In genomic region chr16:8614435-8615029, GRCh38 we compare ENCODE assay signal across 22 cellular contexts. TPM values are rescaled to one million over a fixed set of nuclear protein-coding genes. Genes with fewer than 3 reads are reported as not detected.
A peak's percentile ranks its signal among the peaks of the same experiment; 100 is the strongest.
DNase-seq lines count a peak whose midpoint lies in the region; ATAC-seq, FAIRE-seq and TF ChIP-seq lines count a peak whose summit lies in the region.
"Had no signal": no experiment of that assay in that cellular context is flagged by ENCODE, and none has a peak within 500 bp of the region (broad histone marks: within the 10 kb centered on the region; RNA-seq: fewer than 3 reads in every experiment).

No MANE protein-coding gene starts in this region.

- H3K9me2 ChIP-seq in Karpas-422 (replicated peaks; ENCODE audit: insufficient read depth, low read length): no peaks in the 10 kb centered on the region

- no peaks in the 10 kb centered on the region for H3K79me2 ChIP-seq in HepG2 (ENCODE audit: insufficient read depth, low read length)
- no peaks in the 10 kb centered on the region for H3K79me2 ChIP-seq in Karpas-422 (ENCODE audit: low read length)

- CTCF ChIA-PET in HepG2 (lab: Yijun Ruan, JAX; ENCODE audit: low intra/inter-chr PET ratio, low total read pairs): no interaction called here

- H4K20me1 ChIP-seq in HepG2 (ENCODE audit: insufficient read depth, low read length) (no peaks in the 10 kb centered on the region), Karpas-422 (ENCODE audit: insufficient read depth, low read depth, low read length) (no peaks in the 10 kb centered on the region)

- no peak overlapping the region for H3K9ac ChIP-seq in HepG2 (ENCODE audit: insufficient read depth, low read depth, low read length)
- no peak overlapping the region for H3K9ac ChIP-seq in Karpas-422 (ENCODE audit: low read length)

- in situ Hi-C loops in HepG2 (cut with HindIII; ENCODE audit: extremely low pct_ligation_motif_present, low pct_unique_long_range_greater_than_20kb): no loop called here

- no peak for TF ChIP-seq POLR2A in HepG2 (IDR thresholded peaks at IDR 0.05; ENCODE audit: insufficient read depth in 1 of 2, low read depth in 2 of 2, low read length in 2 of 2)
- no peak for TF ChIP-seq POLR2A in right lobe of liver (IDR thresholded peaks at IDR 0.05)

- BruUV-seq in HepG2 (replicated peaks; lab: Mats Ljungman, UMichigan): no TSS peak

- H3K4me2 ChIP-seq in HepG2 (ENCODE audit: low read depth, low read length): no peak overlapping the region
- no peak overlapping the region for H3K4me2 ChIP-seq in Karpas-422 (ENCODE audit: low read depth, low read length, poor library complexity, severe bottlenecking)

- WGBS in HepG2 (ENCODE audit: low lambda C conversion rate): 8% methylated on average over 9 of the region's 9 CpGs
- WGBS in right lobe of liver (ENCODE audit: insufficient coverage, low coverage, low lambda C conversion rate, missing lambda C conversion rate): 47% methylated on average over 9 of the region's 9 CpGs

- DNase-seq in HepG2 (ENCODE audit: low spot score) (no peak), right lobe of liver (no peak), Karpas-422 (peak; percentile 50), kidney tubule cell (ENCODE audit: low spot score) (peak; percentile 65), cardiac septum (ENCODE audit: low spot score) (no peak), foreskin keratinocyte (no peak)
- DNase-seq: 8988T; C1 segment of cervical spinal cord; Calu3; CD4-positive, CD25-positive, alpha-beta regulatory T cell; DMS79 treated with DMSO at 0.1 percent for 48 hours; GF-D8; KG1 had no signal

- FAIRE-seq in HepG2 (lab: Jason Lieb, UNC): peak; percentile 39
- FAIRE-seq: GM12878, GM19239 had no signal

- peaks cover 12% of the 10 kb centered on the region for H3K4me1 ChIP-seq in HepG2 (ENCODE audit: insufficient read depth, low read length)
- H3K4me1 ChIP-seq in right lobe of liver: no peaks in the 10 kb centered on the region
- peaks cover 17% of the 10 kb centered on the region for H3K4me1 ChIP-seq in Karpas-422 (ENCODE audit: low read length)
- peaks cover 20% of the 10 kb centered on the region for H3K4me1 ChIP-seq in foreskin keratinocyte
- H3K4me1 ChIP-seq: HAP-1 had no signal

- H3K9me3 ChIP-seq in HepG2 (ENCODE audit: low read length) (no peaks in the 10 kb centered on the region), right lobe of liver (no peaks in the 10 kb centered on the region), Karpas-422 (ENCODE audit: low read length) (no peaks in the 10 kb centered on the region)
- H3K9me3 ChIP-seq: HAP-1 had no signal

- no peak for ATAC-seq in HepG2
- no peak for ATAC-seq in right lobe of liver
- no peak for ATAC-seq in foreskin keratinocyte
- ATAC-seq in HG03442 (IDR thresholded peaks at IDR 0.05; ENCODE audit: unreplicated experiment): no peak
- ATAC-seq: GM12878 had no signal

- no peak overlapping the region for H3K4me3 ChIP-seq in HepG2 (replicated peaks in 1 of 3; ENCODE audit: insufficient read depth in 1 of 3, low read depth in 2 of 3, low read length in 3 of 3)
- no peak overlapping the region for H3K4me3 ChIP-seq in right lobe of liver
- no peak overlapping the region for H3K4me3 ChIP-seq in Karpas-422 (ENCODE audit: low read length)
- H3K4me3 ChIP-seq: GM12878, HAP-1 had no signal

- H3K36me3 ChIP-seq in HepG2 (replicated peaks in 1 of 2; ENCODE audit: control insufficient read depth in 1 of 2, insufficient read depth in 2 of 2, low read length in 2 of 2): no peaks in the 10 kb centered on the region
- H3K36me3 ChIP-seq in right lobe of liver: no peaks in the 10 kb centered on the region
- H3K36me3 ChIP-seq in Karpas-422 (ENCODE audit: insufficient read depth, low read length): no peaks in the 10 kb centered on the region
- H3K36me3 ChIP-seq: HAP-1 had no signal

- peaks cover 4 to 47% of the 10 kb centered on the region in 2 experiments; a peak in 3 of 5 replicates for H3K27me3 ChIP-seq in HepG2 (ENCODE audit: control insufficient read depth in 1 of 2, insufficient read depth in 2 of 2, low read length in 2 of 2)
- H3K27me3 ChIP-seq in right lobe of liver: no peaks in the 10 kb centered on the region
- no peaks in the 10 kb centered on the region for H3K27me3 ChIP-seq in Karpas-422 (ENCODE audit: low read length)
- H3K27me3 ChIP-seq in foreskin keratinocyte: no peaks in the 10 kb centered on the region

- no peak for TF ChIP-seq CTCF in HepG2 (CRISPR knock-in tag; IDR thresholded peaks at IDR 0.05)
- no peak for TF ChIP-seq CTCF in right lobe of liver (IDR thresholded peaks at IDR 0.05)
- no peak for TF ChIP-seq CTCF in foreskin keratinocyte (conservative IDR thresholded peaks at IDR 0.05)

- H3K27ac ChIP-seq in HepG2 (ENCODE audit: extremely low read length, insufficient read depth, low read length): no peak overlapping the region
- no peak overlapping the region for H3K27ac ChIP-seq in right lobe of liver
- H3K27ac ChIP-seq in Karpas-422 (ENCODE audit: low read length): no peak overlapping the region
- H3K27ac ChIP-seq in foreskin keratinocyte: no peak overlapping the region
- H3K27ac ChIP-seq: HL-60 had no signal

- intact Hi-C loops in HepG2 (cut with micrococcal nuclease; ENCODE audit: unreplicated experiment): no loop called here
- intact Hi-C loops in right lobe of liver (cut with DNase I): no loop called here
- intact Hi-C loops in cardiac septum (cut with DNase I): no loop called here

- H2AFZ ChIP-seq in HepG2 (ENCODE audit: low read length) (no peak overlapping the region), Karpas-422 (ENCODE audit: low read length) (no peak overlapping the region)

- POLR2A ChIA-PET in HepG2 (lab: Yijun Ruan, JAX): no interaction called here

- no peak for TF ChIP-seq EP300 in HepG2 (IDR thresholded peaks at IDR 0.05; ENCODE audit: low read depth in 2 of 2, low read length in 2 of 2)
- no peak for TF ChIP-seq EP300 in HepG2 (CRISPR knock-in tag; IDR thresholded peaks at IDR 0.05; ENCODE audit: borderline replicate concordance)

- no peak for TF ChIP-seq RAD21 in HepG2 (CRISPR knock-in tag; IDR thresholded peaks at IDR 0.05)

RNA-seq across cellular contexts. Expression of gene METTL22, which starts 7.0 kb away (rescaled TPM):
- total RNA-seq in HepG2 (2016; rRNA removed; fragmentation: Illumina TruSeq; extraction: Trizol): 23.3 and 36.2 TPM in 2 replicates
- 48.3 and 64.6 TPM in 2 replicates for total RNA-seq in HepG2 (2016; cell fraction: cytosol; rRNA removed; fragmentation: Illumina TruSeq; extraction: Trizol; ENCODE audit: low read depth)
- 19.9 and 37.6 TPM in 2 replicates for total RNA-seq in HepG2 (2016; cell fraction: insoluble cytoplasmic fraction; rRNA removed; fragmentation: Illumina TruSeq; extraction: Trizol)
- 53.5 and 59.9 TPM in 2 replicates for total RNA-seq in HepG2 (2016; cell fraction: membrane; rRNA removed; fragmentation: Illumina TruSeq; extraction: Trizol)
- 55.5 and 57.5 TPM in 2 replicates for total RNA-seq in HepG2 (2016; cell fraction: nucleus; rRNA removed; fragmentation: Illumina TruSeq; extraction: Trizol)
- polyA plus RNA-seq in HepG2 (2011; rRNA removed): 94.8 and 117 TPM in 2 replicates
- polyA plus RNA-seq in HepG2 (2011; cell fraction: cytosol; rRNA removed): 72.4 and 79.6 TPM in 2 replicates
- 323 and 325 TPM in 2 replicates for polyA plus RNA-seq in HepG2 (2011; cell fraction: nucleus; rRNA removed)
- polyA plus RNA-seq in HepG2 (2012): 36.8 and 41.4 TPM in 2 replicates
- 50.0 and 66.7 TPM in 2 replicates for polyA plus RNA-seq in HepG2 (2016; cell fraction: cytosol; fragmentation: Illumina TruSeq; extraction: Trizol; ENCODE audit: low read depth)
- polyA plus RNA-seq in HepG2 (2016; cell fraction: insoluble cytoplasmic fraction; fragmentation: Illumina TruSeq; extraction: Trizol; ENCODE audit: low read depth): 23.8 and 27.8 TPM in 2 replicates
- 50.2 and 62.5 TPM in 2 replicates for polyA plus RNA-seq in HepG2 (2016; cell fraction: membrane; fragmentation: Illumina TruSeq; extraction: Trizol; ENCODE audit: low read depth)
- polyA plus RNA-seq in HepG2 (2016; cell fraction: nucleus; fragmentation: Illumina TruSeq; extraction: Trizol; ENCODE audit: insufficient read depth, low read depth): 84.6 and 91.3 TPM in 2 replicates
- 102 and 146 TPM in 2 replicates for polyA minus RNA-seq in HepG2 (2011; rRNA and poly(A)+ RNA removed; ENCODE audit: low replicate concordance)
- polyA minus RNA-seq in HepG2 (2011; cell fraction: cytosol; rRNA and poly(A)+ RNA removed): 28.3 and 29.5 TPM in 2 replicates
- polyA minus RNA-seq in HepG2 (2011; cell fraction: nucleus; rRNA and poly(A)+ RNA removed): 139 and 160 TPM in 2 replicates
- total RNA-seq in right lobe of liver: 10 to 100 TPM; 11.3 to 15.2 (median 13.7) TPM
- total RNA-seq in Karpas-422 (2014; rRNA removed; shearing (Covaris generic); ENCODE audit: low replicate concordance): 42.5 and 48.9 TPM in 2 replicates
- 31.9 TPM for total RNA-seq in cardiac septum
- total RNA-seq in foreskin keratinocyte: 20.7 and 21.8 TPM in 2 replicates
- 20.5 and 22.5 TPM in 2 replicates for polyA plus RNA-seq in foreskin keratinocyte

RNA-seq across cellular contexts. Expression of gene TMEM114, which starts 24.2 kb away (rescaled TPM):
- total RNA-seq in HepG2 (2016; rRNA removed; fragmentation: Illumina TruSeq; extraction: Trizol) (not detected in 2 replicates), right lobe of liver (not detected), cardiac septum (not detected), foreskin keratinocyte (not detected in 2 replicates)
- total RNA-seq in HepG2 (2016; cell fraction: cytosol; rRNA removed; fragmentation: Illumina TruSeq; extraction: Trizol; ENCODE audit: low read depth): not detected in 2 replicates
- not detected in 2 replicates for total RNA-seq in HepG2 (2016; cell fraction: insoluble cytoplasmic fraction; rRNA removed; fragmentation: Illumina TruSeq; extraction: Trizol)
- not detected in 2 replicates for total RNA-seq in HepG2 (2016; cell fraction: membrane; rRNA removed; fragmentation: Illumina TruSeq; extraction: Trizol)
- total RNA-seq in HepG2 (2016; cell fraction: nucleus; rRNA removed; fragmentation: Illumina TruSeq; extraction: Trizol): not detected in 2 replicates
- polyA plus RNA-seq in HepG2 (2011; rRNA removed) (not detected in 2 replicates), foreskin keratinocyte (not detected in 2 replicates)
- polyA plus RNA-seq in HepG2 (2011; cell fraction: cytosol; rRNA removed): not detected in 2 replicates
- not detected in 2 replicates for polyA plus RNA-seq in HepG2 (2011; cell fraction: nucleus; rRNA removed)
- polyA plus RNA-seq in HepG2 (2012): not detected in 2 replicates
- polyA plus RNA-seq in HepG2 (2016; cell fraction: cytosol; fragmentation: Illumina TruSeq; extraction: Trizol; ENCODE audit: low read depth): not detected in 2 replicates
- polyA plus RNA-seq in HepG2 (2016; cell fraction: insoluble cytoplasmic fraction; fragmentation: Illumina TruSeq; extraction: Trizol; ENCODE audit: low read depth): not detected in 2 replicates
- not detected in 2 replicates for polyA plus RNA-seq in HepG2 (2016; cell fraction: membrane; fragmentation: Illumina TruSeq; extraction: Trizol; ENCODE audit: low read depth)
- not detected in 2 replicates for polyA plus RNA-seq in HepG2 (2016; cell fraction: nucleus; fragmentation: Illumina TruSeq; extraction: Trizol; ENCODE audit: insufficient read depth, low read depth)
- not detected in 2 replicates for polyA minus RNA-seq in HepG2 (2011; rRNA and poly(A)+ RNA removed; ENCODE audit: low replicate concordance)
- not detected in 2 replicates for polyA minus RNA-seq in HepG2 (2011; cell fraction: cytosol; rRNA and poly(A)+ RNA removed)
- not detected in 2 replicates for polyA minus RNA-seq in HepG2 (2011; cell fraction: nucleus; rRNA and poly(A)+ RNA removed)
- total RNA-seq in Karpas-422 (2014; rRNA removed; shearing (Covaris generic); ENCODE audit: low replicate concordance): not detected in 2 replicates
- total RNA-seq: Calu3; CD4-positive, CD25-positive, alpha-beta regulatory T cell; GM12878; H4; HT1080 had no signal
- polyA plus RNA-seq: AG04450; CD4-positive, CD25-positive, alpha-beta regulatory T cell; GM12878; IgD-negative memory B cell had no signal

RNA-seq across cellular contexts. Expression of gene ABAT, which starts 59.9 kb away (rescaled TPM):
- total RNA-seq in HepG2 (2016; rRNA removed; fragmentation: Illumina TruSeq; extraction: Trizol): 97.3 and 123 TPM in 2 replicates
- 9.7 and 10.7 TPM in 2 replicates for total RNA-seq in HepG2 (2016; cell fraction: cytosol; rRNA removed; fragmentation: Illumina TruSeq; extraction: Trizol; ENCODE audit: low read depth)
- total RNA-seq in HepG2 (2016; cell fraction: insoluble cytoplasmic fraction; rRNA removed; fragmentation: Illumina TruSeq; extraction: Trizol): 100 and 112 TPM in 2 replicates
- 29.4 and 30.9 TPM in 2 replicates for total RNA-seq in HepG2 (2016; cell fraction: membrane; rRNA removed; fragmentation: Illumina TruSeq; extraction: Trizol)
- 61.8 and 69.4 TPM in 2 replicates for total RNA-seq in HepG2 (2016; cell fraction: nucleus; rRNA removed; fragmentation: Illumina TruSeq; extraction: Trizol)
- 47.6 and 55.0 TPM in 2 replicates for polyA plus RNA-seq in HepG2 (2011; rRNA removed)
- 25.4 and 34.3 TPM in 2 replicates for polyA plus RNA-seq in HepG2 (2011; cell fraction: cytosol; rRNA removed)
- polyA plus RNA-seq in HepG2 (2011; cell fraction: nucleus; rRNA removed): 65.2 and 68.0 TPM in 2 replicates
- polyA plus RNA-seq in HepG2 (2012): 21.6 and 22.2 TPM in 2 replicates
- polyA plus RNA-seq in HepG2 (2016; cell fraction: cytosol; fragmentation: Illumina TruSeq; extraction: Trizol; ENCODE audit: low read depth): 5.7 and 5.8 TPM in 2 replicates
- polyA plus RNA-seq in HepG2 (2016; cell fraction: insoluble cytoplasmic fraction; fragmentation: Illumina TruSeq; extraction: Trizol; ENCODE audit: low read depth): 116 and 128 TPM in 2 replicates
- 15.2 TPM in 2 replicates for polyA plus RNA-seq in HepG2 (2016; cell fraction: membrane; fragmentation: Illumina TruSeq; extraction: Trizol; ENCODE audit: low read depth)
- polyA plus RNA-seq in HepG2 (2016; cell fraction: nucleus; fragmentation: Illumina TruSeq; extraction: Trizol; ENCODE audit: insufficient read depth, low read depth): 101 and 108 TPM in 2 replicates
- polyA minus RNA-seq in HepG2 (2011; rRNA and poly(A)+ RNA removed; ENCODE audit: low replicate concordance): 0.44 and 41.3 TPM in 2 replicates
- 24.2 and 32.3 TPM in 2 replicates for polyA minus RNA-seq in HepG2 (2011; cell fraction: cytosol; rRNA and poly(A)+ RNA removed)
- polyA minus RNA-seq in HepG2 (2011; cell fraction: nucleus; rRNA and poly(A)+ RNA removed): 32.1 and 39.7 TPM in 2 replicates
- 100 to 1,000 TPM; 160 to 378 (median 305) TPM for total RNA-seq in right lobe of liver
- total RNA-seq in Karpas-422 (2014; rRNA removed; shearing (Covaris generic); ENCODE audit: low replicate concordance): 8.2 TPM in 2 replicates
- 25.8 TPM for total RNA-seq in cardiac septum
- 6.0 and 10.2 TPM in 2 replicates for total RNA-seq in foreskin keratinocyte
- 2.7 and 3.5 TPM in 2 replicates for polyA plus RNA-seq in foreskin keratinocyte
- total RNA-seq: HT1080 had no signal

Comparison
In these comparisons a context has a peak if more than half of its experiments do, and no peak if none do; other contexts are left out.
1. DNase-seq: peak in Karpas-422 (single experiment) and kidney tubule cell (single experiment); none in HepG2 (single experiment), right lobe of liver (0 of 3), cardiac septum (single experiment) and foreskin keratinocyte (0 of 2).